Comparison of ENCODE assay signal across 20 cellular contexts in genomic region chr7:81098213-81098612, GRCh38.
"Had no signal": no experiment of that assay in that cellular context is flagged by ENCODE, and none has a peak within 500 bp of the region (broad histone marks: within the 10 kb centered on the region; RNA-seq: fewer than 3 reads in every experiment).

No MANE protein-coding gene starts in this region.

- H3K4me1 ChIP-seq: left ventricle myocardium inferior, parathyroid adenoma, right atrium auricular region, right lobe of liver, stomach, testis, thyroid gland, transverse colon, upper lobe of left lung, vagina had no signal

- H3K9me3 ChIP-seq: left ventricle myocardium inferior, right atrium auricular region, right lobe of liver, stomach, testis, thyroid gland, transverse colon, upper lobe of left lung, vagina had no signal

- H2AFZ ChIP-seq: parathyroid adenoma had no signal

- H3K79me2 ChIP-seq: parathyroid adenoma had no signal

- H3K27me3 ChIP-seq: right atrium auricular region, right lobe of liver, stomach, testis, thyroid gland, transverse colon, upper lobe of left lung, vagina had no signal

- ATAC-seq: naive thymus-derived CD8-positive, alpha-beta T cell; right lobe of liver; stimulated activated naive B cell treated with anti-CD40 and anti-IgM and Interleukin-4, amounts not matched to agents 10 μg/mL and 1 μg/mL and 100 μg/mL, for 72 hours; stimulated activated naive CD8-positive, alpha-beta T cell treated with anti-CD3 and anti-CD28 coated beads, Interleukin-15, Interleukin-2, amounts not matched to agents 100 U/mL and 50 U/mL, for 24 hours had no signal

- H3K36me3 ChIP-seq: left ventricle myocardium inferior, right atrium auricular region, right lobe of liver, stomach, thyroid gland, transverse colon, upper lobe of left lung, vagina had no signal

- H3K4me3 ChIP-seq: left ventricle myocardium inferior, right atrium auricular region, right lobe of liver, stomach, testis, thyroid gland, transverse colon, upper lobe of left lung, vagina had no signal

- H3K27ac ChIP-seq: left ventricle myocardium inferior, parathyroid adenoma, right atrium auricular region, right lobe of liver, stomach, testis, thyroid gland, transverse colon, upper lobe of left lung, vagina had no signal

- DNase-seq: hypothalamus; islet precursor cell; left ventricle myocardium inferior; naive thymus-derived CD8-positive, alpha-beta T cell; nucleus accumbens; right lobe of liver; stimulated activated CD4-positive, alpha-beta T cell treated with anti-CD3 and anti-CD28 coated beads, Interleukin-12 subunit alpha, Interleukin-12 subunit beta, amount 100 ng/mL, for 4 hours; stimulated activated CD4-positive, alpha-beta T cell treated with anti-CD3 and anti-CD28 coated beads, Interleukin-15, amount 100 ng/mL, for 24 hours; stimulated activated CD4-positive, alpha-beta T cell treated with anti-CD3 and anti-CD28 coated beads, Interleukin-2, amount 100 ng/mL, for 24 hours; stimulated activated CD4-positive, alpha-beta T cell treated with anti-CD3 and anti-CD28 coated beads, Interleukin-4, amount 100 ng/mL, for 1 hour; stimulated activated naive B cell treated with anti-CD40 and anti-IgM and Interleukin-4, amounts not matched to agents 10 μg/mL and 1 μg/mL and 100 μg/mL, for 72 hours; stimulated activated naive CD8-positive, alpha-beta T cell treated with anti-CD3 and anti-CD28 coated beads, Interleukin-15, Interleukin-2, amounts not matched to agents 100 U/mL and 50 U/mL, for 24 hours; stomach; testis; thyroid gland; transverse colon; upper lobe of left lung had no signal
